ENCODE assay signal across 20 cellular contexts in genomic region chr2:224860786-224861185, GRCh38.
"Had no signal": no experiment of that assay in that cellular context is flagged by ENCODE, and none has a peak within 500 bp of the region (broad histone marks: within the 10 kb centered on the region; RNA-seq: fewer than 3 reads in every experiment).

No MANE protein-coding gene starts in this region.

- DNase-seq: activated CD4-positive, alpha-beta T cell treated with anti-CD3 and anti-CD28 coated beads, Interleukin-2, amount 50 U/mL, for 1 hour; activated effector memory CD4-positive, alpha-beta T cell treated with Interleukin-2 at 50 U/mL for 16 hours; activated T-cell treated with anti-CD3 and anti-CD28 coated beads, Interleukin-2, amount 50 U/mL, for 1 hour; aorta; brain microvascular endothelial cell; heart left ventricle; kidney glomerular epithelial cell; left ventricle myocardium superior; stimulated activated CD4-positive, alpha-beta T cell treated with anti-CD3 and anti-CD28 coated beads, Interleukin-12 subunit alpha, Interleukin-12 subunit beta, amount 100 ng/mL, for 4 hours; stimulated activated CD4-positive, alpha-beta T cell treated with anti-CD3 and anti-CD28 coated beads, Interleukin-1b, Interleukin-23, amount 100 ng/mL, for 48 hours; stimulated activated naive CD8-positive, alpha-beta T cell treated with anti-CD3 and anti-CD28 coated beads, Interleukin-15, Interleukin-2, amounts not matched to agents 100 U/mL and 50 U/mL, for 24 hours; transverse colon; uterus had no signal

- H3K36me3 Mint-ChIP-seq: neural progenitor cell had no signal

- ATAC-seq: gastroesophageal sphincter; heart left ventricle; left ventricle myocardium superior; stimulated activated naive CD8-positive, alpha-beta T cell treated with anti-CD3 and anti-CD28 coated beads, Interleukin-15, Interleukin-2, amounts not matched to agents 100 U/mL and 50 U/mL, for 24 hours had no signal

- H3K27ac Mint-ChIP-seq: neural progenitor cell had no signal

- H3K27me3 ChIP-seq: brain microvascular endothelial cell, gastroesophageal sphincter, heart left ventricle, neural progenitor cell, right atrium auricular region, suprapubic skin, transverse colon, uterus had no signal

- H3K9me3 Mint-ChIP-seq: memory B cell, neural progenitor cell had no signal

- H3K4me3 ChIP-seq: coronary artery, gastroesophageal sphincter, heart left ventricle, neural progenitor cell, prostate gland, right atrium auricular region, suprapubic skin, transverse colon, uterus had no signal

- H3K27ac ChIP-seq: brain microvascular endothelial cell, coronary artery, gastroesophageal sphincter, heart left ventricle, neural progenitor cell, prostate gland, right atrium auricular region, suprapubic skin, transverse colon, uterus had no signal

- H3K4me1 ChIP-seq: gastroesophageal sphincter, heart left ventricle, neural progenitor cell, prostate gland, right atrium auricular region, transverse colon, uterus had no signal

- H3K36me3 ChIP-seq: gastroesophageal sphincter, neural progenitor cell, prostate gland, right atrium auricular region, suprapubic skin, transverse colon, uterus had no signal

- H3K9me3 ChIP-seq: gastroesophageal sphincter, heart left ventricle, prostate gland, right atrium auricular region, suprapubic skin, transverse colon, uterus had no signal

- H3K4me3 Mint-ChIP-seq: memory B cell, neural progenitor cell had no signal

- H3K27me3 Mint-ChIP-seq: memory B cell had no signal
